8 cellular contexts compared by ENCODE assay signal in the genomic region with DNA sequence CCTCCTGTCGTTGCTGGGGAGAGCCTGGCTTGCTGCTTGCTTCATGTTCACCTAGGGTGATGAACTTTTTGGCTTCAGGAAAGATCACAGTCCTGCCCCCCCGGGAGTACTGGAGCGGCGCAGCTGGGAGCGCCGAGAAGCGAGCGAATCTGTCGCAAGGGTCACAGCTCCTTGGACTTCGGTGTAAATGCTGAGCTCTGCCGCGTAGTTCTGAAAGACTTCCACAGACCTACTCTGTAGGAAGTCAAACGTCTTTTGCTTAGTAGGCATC. TPM values are rescaled to one million over a fixed set of nuclear protein-coding genes. Genes with fewer than 3 reads are reported as not detected.
DNase-seq lines count a peak whose midpoint lies in the region; ATAC-seq and TF ChIP-seq lines count a peak whose summit lies in the region.

No MANE protein-coding gene starts in this region.

- H3K4me1 ChIP-seq in Caco-2: peaks cover 14% of the 10 kb centered on the region; the same call in 1 of the 2 replicates
- peaks cover 28% of the 10 kb centered on the region for H3K4me1 ChIP-seq in Loucy (ENCODE audit: insufficient read depth, low read length, poor library complexity, severe bottlenecking)
- H3K4me1 ChIP-seq in testis: peaks cover 19% of the 10 kb centered on the region

- peak overlapping the region; percentile 96 for H3K27ac Mint-ChIP-seq in Caco-2 (ENCODE audit: unreplicated experiment)

- BruUV-seq in Caco-2 (replicated peaks; lab: Mats Ljungman, UMichigan): TSS peak; percentile 59

- H3K27me3 Mint-ChIP-seq in Caco-2 (ENCODE audit: insufficient read depth, unreplicated experiment): peaks cover 2% of the 10 kb centered on the region

- 0 to 2% methylated on average over 11 to 13 of the region's 13 CpGs for WGBS in testis, 2 donors

- CTCF ChIA-PET in Caco-2 (lab: Charles Lee): interaction anchor here (0.5 to 1.5 kb wide), 2 partner anchors 95 to 123 kb away, joined by 5 to 6 read pairs; no protein-coding TSS in a partner anchor

- intact Hi-C loops in Caco-2 (cut with micrococcal nuclease; ENCODE audit: unreplicated experiment) (no loop called here), left colon (cut with DNase I, micrococcal nuclease) (no loop called here), testis (cut with DNase I; ENCODE audit: low total_unique reads) (loop anchor here (10.0 kb wide), 3 partner anchors 99 to 199 kb away; a partner anchor contains a TSS)

- peaks cover 74% of the 10 kb centered on the region for H3K79me2 ChIP-seq in Loucy (ENCODE audit: insufficient read depth, low read length)

- peak overlapping the region; percentile 100 for H3K4me3 Mint-ChIP-seq in Caco-2 (ENCODE audit: unreplicated experiment)

- no peak for TF ChIP-seq POLR2A in testis (IDR thresholded peaks at IDR 0.05)

- no peak for TF ChIP-seq CTCF in Caco-2 (IDR thresholded peaks at IDR 0.05; ENCODE audit: insufficient read depth in 1 of 2, low read depth in 1 of 2, low read length in 1 of 2, severe bottlenecking in 1 of 2, unreplicated experiment in 1 of 2)
- no peak for TF ChIP-seq CTCF in Loucy (conservative IDR thresholded peaks at IDR 0.05; ENCODE audit: low read length)
- no peak for TF ChIP-seq CTCF in brain microvascular endothelial cell (IDR thresholded peaks at IDR 0.05; ENCODE audit: low read depth, low read length, missing control alignments)
- TF ChIP-seq CTCF in testis (IDR thresholded peaks at IDR 0.05): no peak
- TF ChIP-seq CTCF in GM13976 (IDR thresholded peaks at IDR 0.05; ENCODE audit: borderline replicate concordance, control extremely low read depth, extremely low read depth, insufficient read depth, missing control alignments): no peak

- H3K36me3 ChIP-seq in Caco-2 (ENCODE audit: control insufficient read depth, insufficient read depth, low read length) (peaks cover 2% of the 10 kb centered on the region), Loucy (ENCODE audit: insufficient read depth, low read length) (peaks cover 19% of the 10 kb centered on the region; the same call in 1 of the 2 replicates), brain microvascular endothelial cell (replicated peaks) (no peaks in the 10 kb centered on the region), testis (ENCODE audit: low read depth, missing control alignments) (no peaks in the 10 kb centered on the region)

- in situ Hi-C loops in brain microvascular endothelial cell (cut with HindIII; ENCODE audit: low pct_ligation_motif_present, low sequenced_read_pairs): no loop called here
- in situ Hi-C loops in GM13976 (cut with MboI; ENCODE audit: low sequenced_read_pairs, unreplicated experiment): no loop called here

- no peaks in the 10 kb centered on the region for H3K27me3 ChIP-seq in Caco-2 (replicated peaks; ENCODE audit: control insufficient read depth, insufficient read depth, low read length)
- no peaks in the 10 kb centered on the region for H3K27me3 ChIP-seq in Loucy (ENCODE audit: insufficient read depth, low read length, poor library complexity, severe bottlenecking)
- H3K27me3 ChIP-seq in brain microvascular endothelial cell (replicated peaks): no peaks in the 10 kb centered on the region
- no peaks in the 10 kb centered on the region for H3K27me3 ChIP-seq in testis

- POLR2A ChIA-PET in Caco-2 (lab: Charles Lee): interaction anchor here (0.7 to 1.4 kb wide), 2 partner anchors 10 to 101 kb away, joined by 3 to 11 read pairs; a partner anchor contains a TSS

- peak overlapping the region; percentile 78 for H3K4me2 ChIP-seq in Loucy (ENCODE audit: low read depth, low read length, poor library complexity, severe bottlenecking)

- peaks cover 17% of the 10 kb centered on the region for H3K4me1 Mint-ChIP-seq in Caco-2 (ENCODE audit: low read depth, unreplicated experiment)

- peak; percentile 62 for DNase-seq in Caco-2
- peak; percentile 6 for DNase-seq in brain microvascular endothelial cell
- peak; percentile 57 to 67 for DNase-seq in left colon
- peak; percentile 38 for DNase-seq in testis
- no peak for DNase-seq in NCI-H526 treated with DMSO at 0.1 percent for 48 hours (lab: John Stamatoyannopoulos, UW)
- DNase-seq in GM13976 (ENCODE audit: low spot score): no peak

- H2AFZ ChIP-seq in Loucy (ENCODE audit: low read length): peak overlapping the region; percentile 39; the same call in 1 of the 2 replicates

- H4K20me1 ChIP-seq in Loucy (ENCODE audit: insufficient read depth, low read length, poor library complexity, severe bottlenecking): peaks cover 48% of the 10 kb centered on the region

- no peaks in the 10 kb centered on the region for H3K9me3 ChIP-seq in Caco-2
- no peaks in the 10 kb centered on the region for H3K9me3 ChIP-seq in Loucy (ENCODE audit: insufficient read depth, low read depth, low read length)
- no peaks in the 10 kb centered on the region for H3K9me3 ChIP-seq in testis

- no peaks in the 10 kb centered on the region for H3K9me3 Mint-ChIP-seq in Caco-2 (ENCODE audit: unreplicated experiment)

- H3K9ac ChIP-seq in Loucy (ENCODE audit: low read depth, low read length, poor library complexity, severe bottlenecking): peak overlapping the region; percentile 77

- H3K36me3 Mint-ChIP-seq in Caco-2 (ENCODE audit: insufficient read depth, unreplicated experiment): peaks cover 61% of the 10 kb centered on the region

- 0 out of 2 replicates have a peak, but pooled peaks cover 2% of the 10 kb centered on the region for H3F3A ChIP-seq in Loucy (ENCODE audit: low read depth)

- ATAC-seq in left colon (peak; percentile 10), GM19351 (IDR thresholded peaks at IDR 0.05; ENCODE audit: unreplicated experiment) (no peak)

- H3K4me3 ChIP-seq in Caco-2 (ENCODE audit: low read depth, low read length): peak overlapping the region; percentile 65
- peak overlapping the region; percentile 92 for H3K4me3 ChIP-seq in Loucy (ENCODE audit: low read length, poor library complexity, severe bottlenecking)
- peak overlapping the region; percentile 88 for H3K4me3 ChIP-seq in brain microvascular endothelial cell (ENCODE audit: low read depth, low read length)
- H3K4me3 ChIP-seq in testis: peak overlapping the region; percentile 78 to 99

- no peaks in the 10 kb centered on the region for H3K9me2 ChIP-seq in Loucy (replicated peaks; ENCODE audit: low read depth, low read length)

- H3K27ac ChIP-seq in brain microvascular endothelial cell: peak overlapping the region; percentile 44
- H3K27ac ChIP-seq in testis: peak overlapping the region; percentile 79 to 100

RNA-seq across cellular contexts. Expression of a gene that starts 2.7 kb away (rescaled TPM):
- total RNA-seq in Caco-2 (2022) (16.4 and 17.9 TPM in 2 replicates), left colon (10 to 100 TPM; 13.2 to 15.2 TPM), testis (10 to 100 TPM; 43.6 to 45.5 TPM)
- 42.2 TPM for polyA plus RNA-seq in testis (ENCODE audit: insufficient read depth, low read depth, low replicate concordance)

RNA-seq across cellular contexts. Expression of a gene that starts 10.3 kb away (rescaled TPM):
- total RNA-seq in Caco-2 (2022): 63.1 and 68.4 TPM in 2 replicates
- total RNA-seq in left colon: 10 to 100 TPM; 38.4 to 55.8 TPM
- total RNA-seq in testis: 100 to 1,000 TPM; 100 to 116 TPM
- polyA plus RNA-seq in testis (ENCODE audit: insufficient read depth, low read depth, low replicate concordance): 60.4 TPM

Comparison
In these comparisons a context has a peak if more than half of its experiments do, and no peak if none do; other contexts are left out.
1. DNase-seq: peak in Caco-2 (2 of 2), brain microvascular endothelial cell (single experiment), left colon (2 of 2) and testis (single experiment); none in NCI-H526 treated with DMSO at 0.1 percent for 48 hours (single experiment) and GM13976 (single experiment).
2. Peak in every context shown above with its lines, with median percentiles within 50 percentile points of each other: H3K4me3 ChIP-seq.